Comparison of ENCODE assay signal across 8 cellular contexts in genomic region chr7:1137517-1138167, GRCh38. TPM values are rescaled to one million over a fixed set of nuclear protein-coding genes. Genes with fewer than 3 reads are reported as not detected.
A peak's percentile ranks its signal among the peaks of the same experiment; 100 is the strongest.
DNase-seq lines count a peak whose midpoint lies in the region; ATAC-seq, FAIRE-seq and TF ChIP-seq lines count a peak whose summit lies in the region.

No MANE protein-coding gene starts in this region.

- no peaks in the 10 kb centered on the region for H3K27me3 ChIP-seq in mesenchymal stem cell (ENCODE audit: control insufficient read depth in 1 of 2, insufficient read depth in 1 of 2, low read length in 2 of 2)

- 13% methylated on average over 33 of the region's 51 CpGs for WGBS in mesenchymal stem cell

- no peaks in the 10 kb centered on the region for H3K27me3 Mint-ChIP-seq in IgD-negative memory B cell

- TF ChIP-seq CTCF in cardiac fibroblast (IDR thresholded peaks at IDR 0.05; ENCODE audit: low read depth, low read length), result no peak

- in situ Hi-C loops in G401 (cut with HindIII; ENCODE audit: low sequenced_read_pairs), result no loop called here

- peak overlapping the region in 1 of 2 experiments; percentile 83 for H3K23ac ChIP-seq in mesenchymal stem cell (ENCODE audit: low read length in 2 of 2)

- H2BK5ac ChIP-seq in mesenchymal stem cell (ENCODE audit: low read depth, low read length, poor library complexity, severe bottlenecking), result peak overlapping the region; percentile 80

- peaks cover 16 to 25% (median 18%) of the 10 kb centered on the region in 3 donors for H3K4me1 Mint-ChIP-seq in IgD-negative memory B cell

- H3K4me3 Mint-ChIP-seq in IgD-negative memory B cell, result peak overlapping the region; percentile 91 to 99 (median 96)

- H3K18ac ChIP-seq in mesenchymal stem cell (ENCODE audit: low read depth in 1 of 2, low read length in 2 of 2), result peak overlapping the region in 1 of 2 experiments; percentile 82

- peak overlapping the region in 1 of 2 experiments; percentile 88 for H3K4ac ChIP-seq in mesenchymal stem cell (ENCODE audit: low read depth in 1 of 2, low read length in 2 of 2)

- peak overlapping the region in 1 of 2 experiments; percentile 59 for H3K14ac ChIP-seq in mesenchymal stem cell (ENCODE audit: low read length in 2 of 2)

- H3K4me1 ChIP-seq in mesenchymal stem cell (ENCODE audit: control insufficient read depth, insufficient read depth, low read depth, low read length), result peaks cover 10% of the 10 kb centered on the region

- H3K36me3 ChIP-seq in mesenchymal stem cell (ENCODE audit: control insufficient read depth in 1 of 2, insufficient read depth in 2 of 2, low read depth in 1 of 2, low read length in 2 of 2), result no peaks in the 10 kb centered on the region

- no peaks in the 10 kb centered on the region for H3K9me3 Mint-ChIP-seq in IgD-negative memory B cell

- H3K79me1 ChIP-seq in mesenchymal stem cell (replicated peaks; ENCODE audit: low read length, poor library complexity, severe bottlenecking), result peaks cover 20% of the 10 kb centered on the region

- no peaks in the 10 kb centered on the region for H3K9me3 ChIP-seq in mesenchymal stem cell (ENCODE audit: control insufficient read depth, low read length)

- no peak overlapping the region for H4K91ac ChIP-seq in mesenchymal stem cell (ENCODE audit: low read length)

- H3K4me3 ChIP-seq in cardiac fibroblast (replicated peaks in 1 of 2; ENCODE audit: low read depth in 2 of 2, low read length in 2 of 2) (peak overlapping the region; percentile 74 to 83), mesenchymal stem cell (ENCODE audit: insufficient read depth in 1 of 2, low read depth in 1 of 2, low read length in 2 of 2) (peak overlapping the region; percentile 93 to 94)

- DNase-seq in G401 (ENCODE audit: low spot score) (peak; percentile 18), cardiac fibroblast (ENCODE audit: low read depth in 2 of 2) (peak in 1 of 2 donors; percentile 9), mesenchymal stem cell (no peak), urothelium cell line (ENCODE audit: low spot score) (no peak), NCI-H187 treated with DMSO at 0.1 percent for 48 hours (lab: John Stamatoyannopoulos, UW) (no peak), NCI-H510A (lab: John Stamatoyannopoulos, UW) (no peak)

- H2BK15ac ChIP-seq in mesenchymal stem cell (ENCODE audit: low read depth, poor library complexity, severe bottlenecking), result peak overlapping the region; percentile 77

- H2AFZ ChIP-seq in mesenchymal stem cell (ENCODE audit: low read depth, low read length), result peak overlapping the region; percentile 91

- no peak overlapping the region for H3K27ac ChIP-seq in mesenchymal stem cell (ENCODE audit: low read length, poor library complexity, severe bottlenecking)

- ATAC-seq in GM21528 (IDR thresholded peaks at IDR 0.05; ENCODE audit: low FRiP score, unreplicated experiment), result peak; percentile 64

- no peak overlapping the region for H2BK12ac ChIP-seq in mesenchymal stem cell (ENCODE audit: low read length in 2 of 2)

- FAIRE-seq in urothelium cell line (lab: Jason Lieb, UNC), result peak; percentile 5

- H4K8ac ChIP-seq in mesenchymal stem cell (ENCODE audit: low read length), result peak overlapping the region; percentile 63

- H3K4me2 ChIP-seq in mesenchymal stem cell (ENCODE audit: low read length, poor library complexity, severe bottlenecking), result peak overlapping the region; percentile 76

- no peak overlapping the region for H2AK5ac ChIP-seq in mesenchymal stem cell (ENCODE audit: low read length, severe bottlenecking)

- H2BK120ac ChIP-seq in mesenchymal stem cell (ENCODE audit: low read depth, low read length), result no peak overlapping the region

- peak overlapping the region; percentile 94 for H3K9ac ChIP-seq in mesenchymal stem cell (ENCODE audit: low read length)

- H3K27ac Mint-ChIP-seq in IgD-negative memory B cell, result peak overlapping the region in 2 of 3 donors; percentile 92 to 99

- no peaks in the 10 kb centered on the region for H3K36me3 Mint-ChIP-seq in IgD-negative memory B cell

RNA-seq across cellular contexts. Expression of gene ZFAND2A, which starts 22.4 kb away (rescaled TPM):
- 17.7 and 26.5 TPM in 2 replicates for total RNA-seq in G401 (2014; rRNA removed; shearing (Covaris generic))
- polyA plus RNA-seq in IgD-negative memory B cell, result 51.1 TPM
- polyA plus RNA-seq in mesenchymal stem cell (2013, experiment 1 of 2), result 16.9 TPM
- 17.7 TPM for polyA plus RNA-seq in mesenchymal stem cell (2013, experiment 2 of 2)

RNA-seq across cellular contexts. Expression of gene GPER1, which starts 49.7 kb away (rescaled TPM):
- 1.4 and 3.5 TPM in 2 replicates for total RNA-seq in G401 (2014; rRNA removed; shearing (Covaris generic))
- polyA plus RNA-seq in IgD-negative memory B cell, result 0.66 TPM
- polyA plus RNA-seq in mesenchymal stem cell (2013, experiment 1 of 2), result 3.9 TPM
- 4.0 TPM for polyA plus RNA-seq in mesenchymal stem cell (2013, experiment 2 of 2)
